ENCODE assay signal across 16 cellular contexts in genomic region chr4:108042927-108043326, GRCh38. TPM values are rescaled to one million over a fixed set of nuclear protein-coding genes. Genes with fewer than 3 reads are reported as not detected.
A peak's percentile ranks its signal among the peaks of the same experiment; 100 is the strongest.
DNase-seq lines count a peak whose midpoint lies in the region; ATAC-seq, FAIRE-seq and TF ChIP-seq lines count a peak whose summit lies in the region.
"Had no signal": no experiment of that assay in that cellular context is flagged by ENCODE, and none has a peak within 500 bp of the region (broad histone marks: within the 10 kb centered on the region; RNA-seq: fewer than 3 reads in every experiment).

No MANE protein-coding gene starts in this region.

- no peak overlapping the region for H2BK5ac ChIP-seq in neuronal stem cell (ENCODE audit: low read length)

- H2BK120ac ChIP-seq in neuronal stem cell (ENCODE audit: low read depth, low read length), result no peak overlapping the region

- H2AFZ ChIP-seq in KMS-11 (ENCODE audit: low read depth) (peak overlapping the region; percentile 44), GM12878 (ENCODE audit: control insufficient read depth, low read depth, low read length) (no peak overlapping the region), neuronal stem cell (ENCODE audit: low read length) (peak overlapping the region; percentile 73)

- TF ChIP-seq EP300 in GM12878 (IDR thresholded peaks at IDR 0.05; ENCODE audit: borderline replicate concordance in 1 of 2, control insufficient read depth in 1 of 2, low read depth in 2 of 2, low read length in 2 of 2), result no peak

- H3K27ac ChIP-seq in cardiac muscle cell, result peak overlapping the region; percentile 42
- H3K27ac ChIP-seq in right cardiac atrium (ENCODE audit: low read length), result no peak overlapping the region
- H3K27ac ChIP-seq in KMS-11, result peak overlapping the region; percentile 76
- H3K27ac ChIP-seq in GM12878 (ENCODE audit: control insufficient read depth, insufficient read depth), result no peak overlapping the region
- H3K27ac ChIP-seq in neuronal stem cell (replicated peaks; ENCODE audit: low read length), result peak overlapping the region; percentile 68
- no peak overlapping the region for H3K27ac ChIP-seq in lower lobe of right lung
- H3K27ac ChIP-seq: esophagus squamous epithelium, ovary had no signal

- H3K36me3 ChIP-seq in cardiac muscle cell, result peaks cover 10% of the 10 kb centered on the region
- no peaks in the 10 kb centered on the region for H3K36me3 ChIP-seq in KMS-11 (ENCODE audit: insufficient read depth)
- no peaks in the 10 kb centered on the region for H3K36me3 ChIP-seq in GM12878 (ENCODE audit: control insufficient read depth in 2 of 2, insufficient read depth in 2 of 2, low read length in 1 of 2)
- H3K36me3 ChIP-seq in neuronal stem cell (replicated peaks in 1 of 2; ENCODE audit: control insufficient read depth in 2 of 2, insufficient read depth in 2 of 2, low read length in 2 of 2), result peaks cover 0 to 9% of the 10 kb centered on the region in 2 donors
- H3K36me3 ChIP-seq in lower lobe of right lung, result peaks cover 7% of the 10 kb centered on the region
- H3K36me3 ChIP-seq: esophagus squamous epithelium, ovary had no signal

- H2AK5ac ChIP-seq in neuronal stem cell (ENCODE audit: low read depth, low read length), result no peak overlapping the region

- DNase-seq in cardiac muscle cell (ENCODE audit: low read depth in 1 of 2, low spot score in 1 of 2) (no peak), right cardiac atrium (no peak), GM12878 (ENCODE audit: low read depth, low spot score) (no peak), neuronal stem cell (ENCODE audit: low spot score) (no peak), 8988T (no peak), lower lobe of right lung (no peak)
- DNase-seq: activated CD4-positive, alpha-beta T cell treated with anti-CD3 and anti-CD28 coated beads, Interleukin-2, amount 10 ng/mL, durations not matched to agents 24 days and 14 days; central memory CD4-positive, alpha-beta T cell; esophagus squamous epithelium; Kasumi-1; left ventricle myocardium superior; ovary; stimulated activated CD4-positive, alpha-beta T cell treated with anti-CD3 and anti-CD28 coated beads, Interleukin-2, amount 100 ng/mL, for 24 hours had no signal

- H3K9me3 ChIP-seq in cardiac muscle cell (ENCODE audit: low read depth) (no peaks in the 10 kb centered on the region), right cardiac atrium (ENCODE audit: control insufficient read depth, low read length) (no peaks in the 10 kb centered on the region), GM12878 (replicated peaks; ENCODE audit: control insufficient read depth, insufficient read depth, low read length) (no peaks in the 10 kb centered on the region), neuronal stem cell (replicated peaks in 1 of 2; ENCODE audit: control insufficient read depth in 2 of 2, insufficient read depth in 1 of 2, low read depth in 1 of 2, low read length in 2 of 2) (no peaks in the 10 kb centered on the region), lower lobe of right lung (no peaks in the 10 kb centered on the region)
- H3K9me3 ChIP-seq: esophagus squamous epithelium, ovary had no signal

- TF ChIP-seq RAD21 in GM12878 (IDR thresholded peaks at IDR 0.05; ENCODE audit: insufficient read depth, low read depth, low read length), result peak; percentile 31; the same call in 1 of the 2 replicates

- H4K91ac ChIP-seq in neuronal stem cell (ENCODE audit: low read depth, low read length, poor library complexity), result no peak overlapping the region

- H3K79me2 ChIP-seq in KMS-11 (ENCODE audit: insufficient read depth, low read depth) (no peaks in the 10 kb centered on the region), GM12878 (ENCODE audit: control insufficient read depth, insufficient read depth, low read length) (no peaks in the 10 kb centered on the region)

- H2BK12ac ChIP-seq in neuronal stem cell (ENCODE audit: low read length), result no peak overlapping the region

- ATAC-seq in right cardiac atrium (no peak), GM12878 (peak; percentile 40; the same call in 2 of the 3 replicates), HG03095 (IDR thresholded peaks at IDR 0.05; ENCODE audit: unreplicated experiment) (no peak), lower lobe of right lung (no peak)
- ATAC-seq: left ventricle myocardium superior had no signal

- SMC1A ChIA-PET in GM12878 (lab: Charles Lee; ENCODE audit: uncharacterized antibody, unreplicated experiment), result interaction anchor here (1.0 to 1.8 kb wide), 3 partner anchors 10 to 530 kb away, joined by 3 to 5 read pairs (median 5); no protein-coding TSS in a partner anchor

- CTCF ChIA-PET in GM12878 (lab: Yijun Ruan, JAX), result interaction anchor here (0.7 to 2.0 kb wide), 4 partner anchors 9 to 401 kb away, joined by 3 to 6 read pairs (median 5); no protein-coding TSS in a partner anchor

- no peak for FAIRE-seq in GM12878 (lab: Jason Lieb, UNC)
- FAIRE-seq: RCC 7860 had no signal

- TF ChIP-seq POLR2A in GM12878 (IDR thresholded peaks at IDR 0.05; ENCODE audit: low read depth, low read length), result no peak

- no TSS peak for BruUV-seq in GM12878 (replicated peaks; lab: Mats Ljungman, UMichigan)

- H3K9ac ChIP-seq in KMS-11, result peak overlapping the region; percentile 40; the same call in 1 of the 2 replicates
- H3K9ac ChIP-seq in GM12878 (ENCODE audit: control insufficient read depth, insufficient read depth, low read length), result no peak overlapping the region
- H3K9ac ChIP-seq in neuronal stem cell (ENCODE audit: low read depth, low read length, poor library complexity), result no peak overlapping the region

- H3K27me3 ChIP-seq in cardiac muscle cell, result no peaks in the 10 kb centered on the region
- H3K27me3 ChIP-seq in right cardiac atrium (ENCODE audit: control insufficient read depth, insufficient read depth), result no peaks in the 10 kb centered on the region
- no peaks in the 10 kb centered on the region for H3K27me3 ChIP-seq in KMS-11 (ENCODE audit: insufficient read depth, low read depth)
- H3K27me3 ChIP-seq in GM12878 (replicated peaks in 1 of 2; ENCODE audit: control insufficient read depth in 2 of 2, insufficient read depth in 2 of 2, low read length in 1 of 2), result no peaks in the 10 kb centered on the region
- H3K27me3 ChIP-seq in neuronal stem cell (ENCODE audit: control insufficient read depth in 3 of 3, insufficient read depth in 3 of 3, low read depth in 1 of 3, low read length in 3 of 3), result no peaks in the 10 kb centered on the region
- no peaks in the 10 kb centered on the region for H3K27me3 ChIP-seq in lower lobe of right lung (ENCODE audit: low read depth)
- H3K27me3 ChIP-seq: esophagus squamous epithelium, ovary had no signal

- H4K20me1 ChIP-seq in KMS-11 (ENCODE audit: insufficient read depth), result no peaks in the 10 kb centered on the region
- H4K20me1 ChIP-seq in GM12878 (ENCODE audit: control insufficient read depth, insufficient read depth), result no peaks in the 10 kb centered on the region

- POLR2A ChIA-PET in GM12878 (lab: Charles Lee), result interaction anchor here (0.5 to 0.7 kb wide), 2 partner anchors 126 to 248 kb away, joined by 3 read pairs; partner anchors contain the start of gene LEF1

- no peak overlapping the region for H3K4me3 ChIP-seq in cardiac muscle cell
- H3K4me3 ChIP-seq in right cardiac atrium (ENCODE audit: low read length), result no peak overlapping the region
- H3K4me3 ChIP-seq in KMS-11 (IDR thresholded peaks at IDR 0.05; ENCODE audit: insufficient read depth, low read depth, low read length), result no peak overlapping the region
- no peak overlapping the region for H3K4me3 ChIP-seq in GM12878
- no peak overlapping the region for H3K4me3 ChIP-seq in neuronal stem cell (ENCODE audit: low read length in 2 of 2)
- H3K4me3 ChIP-seq in lower lobe of right lung, result no peak overlapping the region
- H3K4me3 ChIP-seq: esophagus squamous epithelium, ovary had no signal

- peak overlapping the region; percentile 82 for H3K4me2 ChIP-seq in KMS-11
- H3K4me2 ChIP-seq in GM12878 (ENCODE audit: control insufficient read depth, insufficient read depth), result no peak overlapping the region
- H3K4me2 ChIP-seq in neuronal stem cell (ENCODE audit: insufficient read depth, low read length, poor library complexity, severe bottlenecking), result no peak overlapping the region

- H3K14ac ChIP-seq in neuronal stem cell (ENCODE audit: low read length), result no peak overlapping the region

- 90% methylated on average over 3 of the region's 3 CpGs for WGBS in right cardiac atrium
- 94% methylated on average over 3 of the region's 3 CpGs for WGBS in GM12878 (ENCODE audit: insufficient coverage, insufficient replicate concordance, low lambda C conversion rate, missing lambda C conversion rate)
- WGBS in neuronal stem cell (ENCODE audit: extremely low coverage in 2 of 2, insufficient read length in 2 of 2, insufficient replicate concordance in 1 of 2), 2 donors, result no CpG with 5 or more reads among the region's 3 CpGs

- TF ChIP-seq CTCF in cardiac muscle cell (IDR thresholded peaks at IDR 0.05; ENCODE audit: low read depth, low read length), result no peak
- TF ChIP-seq CTCF in KMS-11 (conservative IDR thresholded peaks at IDR 0.05; ENCODE audit: low read depth, low read length), result no peak
- TF ChIP-seq CTCF in GM12878 (IDR thresholded peaks at IDR 0.05 in 2 of 3, conservative IDR thresholded peaks at IDR 0.05 in 1 of 3; ENCODE audit: control insufficient read depth in 2 of 3, extremely low read depth in 1 of 3, insufficient read depth in 1 of 3, low read depth in 3 of 3, low read length in 3 of 3), result peak in 2 of 3 experiments; percentile 8 to 44; a peak in 4 of 6 replicates
- TF ChIP-seq CTCF in lower lobe of right lung (IDR thresholded peaks at IDR 0.05), result no peak

- intact Hi-C loops in right cardiac atrium (cut with DNase I), result no loop called here
- intact Hi-C loops in GM12878 (cut with micrococcal nuclease; ENCODE audit: unreplicated experiment), result no loop called here
- intact Hi-C loops in lower lobe of right lung (cut with DNase I), result no loop called here

- no peak overlapping the region for H2BK15ac ChIP-seq in neuronal stem cell (ENCODE audit: low read length)

- H3K79me1 ChIP-seq in neuronal stem cell (ENCODE audit: low read depth, low read length), result no peaks in the 10 kb centered on the region

- no peak overlapping the region for H3K23ac ChIP-seq in neuronal stem cell (ENCODE audit: low read depth, low read length, poor library complexity)

- no peak overlapping the region for H4K8ac ChIP-seq in neuronal stem cell (ENCODE audit: low read depth, low read length)

- no peaks in the 10 kb centered on the region for H3K4me1 ChIP-seq in cardiac muscle cell (ENCODE audit: low read depth)
- no peaks in the 10 kb centered on the region for H3K4me1 ChIP-seq in right cardiac atrium (ENCODE audit: control insufficient read depth, insufficient read depth, low read length)
- H3K4me1 ChIP-seq in KMS-11 (ENCODE audit: low read depth, poor library complexity, severe bottlenecking), result peaks cover 52% of the 10 kb centered on the region
- no peaks in the 10 kb centered on the region for H3K4me1 ChIP-seq in GM12878 (ENCODE audit: control insufficient read depth, insufficient read depth, low read length)
- H3K4me1 ChIP-seq in neuronal stem cell (ENCODE audit: control insufficient read depth in 2 of 2, insufficient read depth in 1 of 2, low read depth in 1 of 2, low read length in 2 of 2), result peaks cover 7 to 10% of the 10 kb centered on the region in 2 donors
- H3K4me1 ChIP-seq in lower lobe of right lung, result peaks cover 9% of the 10 kb centered on the region

- peak overlapping the region; percentile 6 for H3K18ac ChIP-seq in neuronal stem cell (ENCODE audit: low read length)

- in situ Hi-C loops in GM12878 (cut with MboI), result no loop called here

- H3K4ac ChIP-seq in neuronal stem cell (ENCODE audit: low read length), result no peak overlapping the region

- RAD21 ChIA-PET in GM12878 (lab: Charles Lee; ENCODE audit: unreplicated experiment), result no interaction called here

RNA-seq across cellular contexts. Expression of gene HADH, which starts 53.2 kb away (rescaled TPM):
- total RNA-seq in cardiac muscle cell, result 38.7 and 59.1 TPM in 2 replicates
- polyA plus RNA-seq in cardiac muscle cell, result 84.7 and 139 TPM in 2 replicates
- 100 to 1,000 TPM; 137 to 174 (median 154) TPM for total RNA-seq in right cardiac atrium
- 160 TPM for polyA plus RNA-seq in right cardiac atrium
- 55.8 and 63.5 TPM in 2 replicates for total RNA-seq in GM12878 (2013; cell fraction: nucleolus; rRNA removed)
- 20.3 TPM in 2 replicates for total RNA-seq in GM12878 (2014; rRNA removed)
- 30.5 and 32.5 TPM in 2 replicates for total RNA-seq in GM12878 (2014; rRNA removed; fragmentation: Illumina TruSeq; extraction: Trizol)
- total RNA-seq in GM12878 (2021), result 52.2 and 55.4 TPM in 2 replicates
- polyA plus RNA-seq in GM12878 (2011; ENCODE audit: low read depth), result 35.4 TPM
- polyA plus RNA-seq in GM12878 (2011; rRNA removed), result 83.6 and 86.7 TPM in 2 replicates
- polyA plus RNA-seq in GM12878 (2011; cell fraction: cytosol; rRNA removed), result 78.0 and 88.7 TPM in 2 replicates
- 88.0 and 93.0 TPM in 2 replicates for polyA plus RNA-seq in GM12878 (2011; cell fraction: nucleus; rRNA removed)
- polyA plus RNA-seq in GM12878 (2012), result 39.2 and 49.9 TPM in 2 replicates
- 76.9 and 99.1 TPM in 2 replicates for polyA plus RNA-seq in GM12878 (2014; fragmentation: Illumina TruSeq; extraction: Trizol)
- 10 to 100 TPM; 76.3 to 97.9 TPM for polyA plus RNA-seq in GM12878 (2014; fragmentation: Nextera tagmentation; extraction: Ambion mirVana)
- 39.4 and 46.5 TPM in 2 replicates for polyA plus RNA-seq in GM12878 (2014; rRNA removed)
- 10 to 100 TPM; 86.0 to 87.1 TPM for polyA plus RNA-seq in GM12878 (2016; fragmentation: Nextera tagmentation; extraction: Ambion mirVana)
- polyA minus RNA-seq in GM12878 (2011; rRNA and poly(A)+ RNA removed), result 59.7 and 59.8 TPM in 2 replicates
- polyA minus RNA-seq in GM12878 (2011; cell fraction: cytosol; rRNA and poly(A)+ RNA removed), result 30.3 and 37.3 TPM in 2 replicates
- 23.9 and 31.3 TPM in 2 replicates for polyA minus RNA-seq in GM12878 (2011; cell fraction: nucleus; rRNA and poly(A)+ RNA removed)
- 55.6 TPM for polyA plus RNA-seq in neuronal stem cell (2013, experiment 1 of 2)
- 54.6 TPM for polyA plus RNA-seq in neuronal stem cell (2013, experiment 2 of 2)
- total RNA-seq in lower lobe of right lung, result 48.2 TPM

Comparison
In these comparisons a context has a peak if more than half of its experiments do, and no peak if none do; other contexts are left out.
1. H3K27ac ChIP-seq: peak in cardiac muscle cell (single experiment), KMS-11 (single experiment) and neuronal stem cell (single experiment); none in right cardiac atrium (single experiment), GM12878 (single experiment) and lower lobe of right lung (single experiment).
2. CTCF ChIP-seq: peak in GM12878 (2 of 3); none in cardiac muscle cell (single experiment), KMS-11 (single experiment) and lower lobe of right lung (single experiment).